In the genomic region with DNA sequence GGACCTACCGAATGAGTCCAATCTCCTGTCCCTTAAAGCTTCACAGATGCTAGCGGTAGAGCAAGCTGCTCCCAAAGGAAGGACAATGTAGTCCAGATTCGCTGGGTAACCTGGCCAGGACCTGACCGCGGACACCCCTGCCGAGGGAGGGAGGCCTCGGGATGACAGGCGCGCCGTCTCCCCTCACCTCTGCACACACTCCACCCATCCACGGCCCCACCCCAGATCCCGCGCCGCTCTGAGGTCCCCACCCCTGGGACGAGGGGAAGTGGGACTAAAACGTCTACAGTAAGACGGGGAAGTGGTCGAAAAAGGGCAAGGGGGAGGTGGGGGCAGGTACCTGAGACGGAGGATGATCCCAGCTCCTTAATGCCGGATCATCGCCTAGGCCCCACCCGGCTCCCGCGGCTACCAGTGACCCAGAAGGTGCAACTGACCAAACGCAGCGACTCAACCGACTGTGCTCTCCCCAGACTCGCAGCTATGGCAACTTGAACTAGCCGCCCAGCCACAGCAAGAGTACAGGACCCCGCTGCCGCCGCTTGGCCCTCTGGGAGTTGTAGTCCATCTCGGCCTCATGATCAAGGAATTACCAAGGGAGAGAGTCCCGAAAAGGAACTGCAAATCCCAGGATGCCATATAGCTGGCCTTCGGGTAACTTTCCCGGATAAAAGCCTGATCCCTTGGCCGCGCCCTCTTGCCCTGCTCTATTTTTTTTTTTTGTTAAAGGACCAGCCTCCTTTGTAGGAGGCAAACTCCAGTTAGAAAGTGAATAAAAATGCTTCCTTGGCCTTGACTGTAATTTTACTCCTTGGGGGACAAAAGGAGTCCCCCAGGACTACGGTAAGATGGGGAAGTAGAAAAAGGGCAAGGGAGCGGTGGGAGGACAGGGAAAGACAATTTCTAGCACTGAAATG, we compare ENCODE assay signal across 8 cellular contexts. TPM values are rescaled to one million over a fixed set of nuclear protein-coding genes. Genes with fewer than 3 reads are reported as not detected.
DNase-seq lines count a peak whose midpoint lies in the region; ATAC-seq and TF ChIP-seq lines count a peak whose summit lies in the region.

TSS of gene CEP128 (minus strand) at position 498 of the 917 bp plus-strand sequence.

- H3K4me3 ChIP-seq in LNCaP clone FGC (ENCODE audit: low read depth, low read length), result peak within 1 kb of the TSS; percentile 76

- H3K36me3 Mint-ChIP-seq in activated T-helper 2 cell treated with anti-CD3 and anti-CD28 coated beads, Interferon-gamma antibody, Interleukin-2, Interleukin-4, amounts not matched to agents 10 μg/mL and 5 μg/mL and 100 μg/mL, durations not matched to agents 14 hours and 24 hours and 36 hours (ENCODE audit: low read depth), result peaks cover 2% of the 10 kb centered on the region
- no peaks in the 10 kb centered on the region for H3K36me3 Mint-ChIP-seq in natural killer cell

- intact Hi-C loops in activated T-helper 2 cell treated with anti-CD3 and anti-CD28 coated beads, Interferon-gamma antibody, Interleukin-2, Interleukin-4, amounts not matched to agents 10 μg/mL and 5 μg/mL and 100 μg/mL, durations not matched to agents 14 hours and 24 hours and 36 hours (cut with micrococcal nuclease), result loop anchor here (1.0 to 5.0 kb wide), 5 partner anchors 10 to 591 kb away; partner anchors contain the start of gene SEL1L
- intact Hi-C loops in natural killer cell (cut with micrococcal nuclease), result no loop called here

- peaks cover 2% of the 10 kb centered on the region for H3K27me3 Mint-ChIP-seq in activated T-helper 2 cell treated with anti-CD3 and anti-CD28 coated beads, Interferon-gamma antibody, Interleukin-2, Interleukin-4, amounts not matched to agents 10 μg/mL and 5 μg/mL and 100 μg/mL, durations not matched to agents 14 hours and 24 hours and 36 hours (ENCODE audit: low read depth)
- peaks cover 0 to 3% of the 10 kb centered on the region in 2 donors for H3K27me3 Mint-ChIP-seq in natural killer cell (ENCODE audit: low read depth in 2 of 2)

- peak; percentile 93 for TF ChIP-seq POLR2A in Raji (IDR thresholded peaks at IDR 0.05; ENCODE audit: insufficient read depth, low read depth, low read length)

- DNase-seq in ELF-1 (ENCODE audit: low read depth, low spot score) (peak; percentile 97), H4 (ENCODE audit: low spot score) (peak; percentile 97), LNCaP clone FGC (ENCODE audit: low read depth) (peak; percentile 95), fibroblast of peridontal ligament (ENCODE audit: extremely low read depth) (peak; percentile 99), natural killer cell (peak; percentile 67)
- DNase-seq in activated T-helper 2 cell treated with anti-CD3 and anti-CD28 coated beads, Interferon-gamma antibody, Interleukin-2, Interleukin-4, amounts not matched to agents 10 μg/mL and 5 μg/mL and 100 μg/mL, durations not matched to agents 14 hours and 24 hours and 36 hours (ENCODE audit: low spot score), result peak; percentile 79
- DNase-seq in stimulated activated naive CD4-positive, alpha-beta T cell (lab: John Stamatoyannopoulos, UW), result peak; percentile 30 to 78 (median 64)

- TF ChIP-seq CTCF in LNCaP clone FGC (IDR thresholded peaks at IDR 0.05; ENCODE audit: control insufficient read depth, extremely low read depth, insufficient read depth) (no peak), natural killer cell (IDR thresholded peaks at IDR 0.05) (no peak)

- H3K4me1 Mint-ChIP-seq in activated T-helper 2 cell treated with anti-CD3 and anti-CD28 coated beads, Interferon-gamma antibody, Interleukin-2, Interleukin-4, amounts not matched to agents 10 μg/mL and 5 μg/mL and 100 μg/mL, durations not matched to agents 14 hours and 24 hours and 36 hours (ENCODE audit: low read depth), result peaks cover 33% of the 10 kb centered on the region
- peaks cover 20 to 22% of the 10 kb centered on the region in 2 donors for H3K4me1 Mint-ChIP-seq in natural killer cell

- ATAC-seq in natural killer cell, result peak; percentile 92 to 98 (median 95)

- peak within 1 kb of the TSS; percentile 87 for H3K4me3 Mint-ChIP-seq in activated T-helper 2 cell treated with anti-CD3 and anti-CD28 coated beads, Interferon-gamma antibody, Interleukin-2, Interleukin-4, amounts not matched to agents 10 μg/mL and 5 μg/mL and 100 μg/mL, durations not matched to agents 14 hours and 24 hours and 36 hours (ENCODE audit: low read depth)
- peak within 1 kb of the TSS; percentile 80 for H3K4me3 Mint-ChIP-seq in natural killer cell

- peaks cover 3% of the 10 kb centered on the region for H3K9me3 Mint-ChIP-seq in activated T-helper 2 cell treated with anti-CD3 and anti-CD28 coated beads, Interferon-gamma antibody, Interleukin-2, Interleukin-4, amounts not matched to agents 10 μg/mL and 5 μg/mL and 100 μg/mL, durations not matched to agents 14 hours and 24 hours and 36 hours
- no peaks in the 10 kb centered on the region for H3K9me3 Mint-ChIP-seq in natural killer cell

- H3K27ac Mint-ChIP-seq in activated T-helper 2 cell treated with anti-CD3 and anti-CD28 coated beads, Interferon-gamma antibody, Interleukin-2, Interleukin-4, amounts not matched to agents 10 μg/mL and 5 μg/mL and 100 μg/mL, durations not matched to agents 14 hours and 24 hours and 36 hours, result peak within 1 kb of the TSS; percentile 70
- peak within 1 kb of the TSS; percentile 57 to 74 for H3K27ac Mint-ChIP-seq in natural killer cell

RNA-seq across cellular contexts. Expression of gene CEP128, which starts in this region (rescaled TPM):
- total RNA-seq in H4 (2014; rRNA removed; shearing (Covaris generic)), result 5.7 TPM in 2 replicates
- 18.0 and 20.7 TPM in 2 replicates for total RNA-seq in activated T-helper 2 cell treated with anti-CD3 and anti-CD28 coated beads, Interferon-gamma antibody, Interleukin-2, Interleukin-4, amounts not matched to agents 10 μg/mL and 5 μg/mL and 100 μg/mL, durations not matched to agents 14 hours and 24 hours and 36 hours
- 10 to 100 TPM; 14.4 to 16.7 (median 15.6) TPM for total RNA-seq in natural killer cell

Comparison
In these comparisons a context has a peak if more than half of its experiments do, and no peak if none do; other contexts are left out.
1. Peak in every context shown above with its lines: DNase-seq, ATAC-seq and H3K4me3 ChIP-seq.